Comparison of ENCODE assay signal across 1 cellular context in the genomic region with DNA sequence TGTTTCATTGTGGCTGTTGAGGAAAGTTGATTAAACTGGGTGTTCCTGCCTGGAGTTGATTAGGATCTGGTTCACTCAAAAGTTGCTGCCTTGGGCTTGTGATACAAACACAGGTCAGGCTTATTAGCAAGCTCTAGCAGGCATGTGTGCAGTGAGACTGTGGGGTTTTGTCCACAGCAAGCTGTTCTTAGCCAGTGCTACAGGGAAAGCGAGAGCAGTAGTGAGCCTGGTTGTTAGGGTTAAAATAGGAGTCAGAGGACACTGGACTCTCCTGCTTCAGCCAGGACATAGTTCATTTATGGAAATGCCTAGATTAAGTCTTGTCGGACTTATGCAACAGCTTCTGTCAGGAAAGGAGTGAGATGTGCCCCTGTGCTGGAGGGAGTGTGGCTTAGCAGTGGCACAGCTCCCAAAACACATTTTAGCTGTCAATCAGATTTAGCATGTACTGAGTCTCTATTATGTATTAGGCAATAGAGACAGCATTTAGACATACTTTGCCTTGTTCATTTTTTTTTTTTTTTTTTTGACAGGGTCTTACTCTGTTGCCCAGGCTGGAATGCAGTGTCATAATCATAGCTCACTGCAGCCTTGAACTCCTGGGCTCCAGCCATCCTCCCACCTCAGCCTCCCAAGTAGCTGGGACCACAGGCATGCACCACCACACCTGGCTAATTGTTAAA.
TF ChIP-seq lines count a peak whose summit lies in the region.

No MANE protein-coding gene starts in this region.

TF ChIP-seq in HepG2, 621 proteins besides CTCF, POLR2A, EP300 and RAD21 (continued from another document and continues in another):
- TF ChIP-seq, protein P1, sequence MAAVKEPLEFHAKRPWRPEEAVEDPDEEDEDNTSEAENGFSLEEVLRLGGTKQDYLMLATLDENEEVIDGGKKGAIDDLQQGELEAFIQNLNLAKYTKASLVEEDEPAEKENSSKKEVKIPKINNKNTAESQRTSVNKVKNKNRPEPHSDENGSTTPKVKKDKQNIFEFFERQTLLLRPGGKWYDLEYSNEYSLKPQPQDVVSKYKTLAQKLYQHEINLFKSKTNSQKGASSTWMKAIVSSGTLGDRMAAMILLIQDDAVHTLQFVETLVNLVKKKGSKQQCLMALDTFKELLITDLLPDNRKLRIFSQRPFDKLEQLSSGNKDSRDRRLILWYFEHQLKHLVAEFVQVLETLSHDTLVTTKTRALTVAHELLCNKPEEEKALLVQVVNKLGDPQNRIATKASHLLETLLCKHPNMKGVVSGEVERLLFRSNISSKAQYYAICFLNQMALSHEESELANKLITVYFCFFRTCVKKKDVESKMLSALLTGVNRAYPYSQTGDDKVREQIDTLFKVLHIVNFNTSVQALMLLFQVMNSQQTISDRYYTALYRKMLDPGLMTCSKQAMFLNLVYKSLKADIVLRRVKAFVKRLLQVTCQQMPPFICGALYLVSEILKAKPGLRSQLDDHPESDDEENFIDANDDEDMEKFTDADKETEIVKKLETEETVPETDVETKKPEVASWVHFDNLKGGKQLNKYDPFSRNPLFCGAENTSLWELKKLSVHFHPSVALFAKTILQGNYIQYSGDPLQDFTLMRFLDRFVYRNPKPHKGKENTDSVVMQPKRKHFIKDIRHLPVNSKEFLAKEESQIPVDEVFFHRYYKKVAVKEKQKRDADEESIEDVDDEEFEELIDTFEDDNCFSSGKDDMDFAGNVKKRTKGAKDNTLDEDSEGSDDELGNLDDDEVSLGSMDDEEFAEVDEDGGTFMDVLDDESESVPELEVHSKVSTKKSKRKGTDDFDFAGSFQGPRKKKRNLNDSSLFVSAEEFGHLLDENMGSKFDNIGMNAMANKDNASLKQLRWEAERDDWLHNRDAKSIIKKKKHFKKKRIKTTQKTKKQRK (IDR thresholded peaks at IDR 0.05; ENCODE audit: low read length) = no peak
- TF ChIP-seq MTA1 (CRISPR knock-in tag; IDR thresholded peaks at IDR 0.05; ENCODE audit: borderline replicate concordance) (no peak), ADNP (CRISPR knock-in tag; IDR thresholded peaks at IDR 0.05) (no peak), SNRNP70 (IDR thresholded peaks at IDR 0.05; ENCODE audit: low read depth, low read length) (no peak), ZBTB7B (CRISPR knock-in tag; IDR thresholded peaks at IDR 0.05) (no peak), ZNF318 (CRISPR knock-in tag; IDR thresholded peaks at IDR 0.05) (no peak), HOMEZ (CRISPR knock-in tag; IDR thresholded peaks at IDR 0.05; ENCODE audit: low read depth) (peak; percentile 27; the same call in 1 of the 2 replicates), ZNF180 (CRISPR knock-in tag; IDR thresholded peaks at IDR 0.05; ENCODE audit: borderline replicate concordance, low read depth) (no peak), MIXL1 (CRISPR knock-in tag; IDR thresholded peaks at IDR 0.05) (peak; percentile 47; the same call in 1 of the 2 replicates), ZNF263 (CRISPR knock-in tag; IDR thresholded peaks at IDR 0.05) (peak; percentile 74), ZNF607 (CRISPR knock-in tag; IDR thresholded peaks at IDR 0.05; ENCODE audit: borderline replicate concordance) (no peak), ZBTB43 (CRISPR knock-in tag; conservative IDR thresholded peaks at IDR 0.05) (no peak), ZNF777 (CRISPR knock-in tag; IDR thresholded peaks at IDR 0.05) (no peak), CBX1 (IDR thresholded peaks at IDR 0.05; ENCODE audit: low read depth) (no peak), ZNF260 (CRISPR knock-in tag; IDR thresholded peaks at IDR 0.05; ENCODE audit: borderline replicate concordance, low read depth) (no peak), KLF9 (CRISPR knock-in tag; IDR thresholded peaks at IDR 0.05; ENCODE audit: low read depth) (no peak), ZNF678 (CRISPR knock-in tag; IDR thresholded peaks at IDR 0.05) (no peak), JUN (CRISPR knock-in tag; IDR thresholded peaks at IDR 0.05) (no peak), CERS6 (CRISPR knock-in tag; IDR thresholded peaks at IDR 0.05) (no peak), CREB3 (CRISPR knock-in tag; IDR thresholded peaks at IDR 0.05) (no peak), KDM5B (CRISPR knock-in tag; IDR thresholded peaks at IDR 0.05; ENCODE audit: borderline replicate concordance) (no peak), KMT2A (CRISPR knock-in tag; IDR thresholded peaks at IDR 0.05) (0 out of 2 replicates have a peak, but pooled peaks have one; percentile 22), ESRRA (CRISPR knock-in tag; IDR thresholded peaks at IDR 0.05; ENCODE audit: low read depth) (no peak), HHEX (CRISPR knock-in tag; IDR thresholded peaks at IDR 0.05) (no peak), ZNF468 (CRISPR knock-in tag; IDR thresholded peaks at IDR 0.05) (no peak)
- TF ChIP-seq, protein P2, sequence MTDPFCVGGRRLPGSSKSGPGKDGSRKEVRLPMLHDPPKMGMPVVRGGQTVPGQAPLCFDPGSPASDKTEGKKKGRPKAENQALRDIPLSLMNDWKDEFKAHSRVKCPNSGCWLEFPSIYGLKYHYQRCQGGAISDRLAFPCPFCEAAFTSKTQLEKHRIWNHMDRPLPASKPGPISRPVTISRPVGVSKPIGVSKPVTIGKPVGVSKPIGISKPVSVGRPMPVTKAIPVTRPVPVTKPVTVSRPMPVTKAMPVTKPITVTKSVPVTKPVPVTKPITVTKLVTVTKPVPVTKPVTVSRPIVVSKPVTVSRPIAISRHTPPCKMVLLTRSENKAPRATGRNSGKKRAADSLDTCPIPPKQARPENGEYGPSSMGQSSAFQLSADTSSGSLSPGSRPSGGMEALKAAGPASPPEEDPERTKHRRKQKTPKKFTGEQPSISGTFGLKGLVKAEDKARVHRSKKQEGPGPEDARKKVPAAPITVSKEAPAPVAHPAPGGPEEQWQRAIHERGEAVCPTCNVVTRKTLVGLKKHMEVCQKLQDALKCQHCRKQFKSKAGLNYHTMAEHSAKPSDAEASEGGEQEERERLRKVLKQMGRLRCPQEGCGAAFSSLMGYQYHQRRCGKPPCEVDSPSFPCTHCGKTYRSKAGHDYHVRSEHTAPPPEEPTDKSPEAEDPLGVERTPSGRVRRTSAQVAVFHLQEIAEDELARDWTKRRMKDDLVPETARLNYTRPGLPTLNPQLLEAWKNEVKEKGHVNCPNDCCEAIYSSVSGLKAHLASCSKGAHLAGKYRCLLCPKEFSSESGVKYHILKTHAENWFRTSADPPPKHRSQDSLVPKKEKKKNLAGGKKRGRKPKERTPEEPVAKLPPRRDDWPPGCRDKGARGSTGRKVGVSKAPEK (CRISPR knock-in tag; IDR thresholded peaks at IDR 0.05; ENCODE audit: borderline replicate concordance) = no peak
- TF ChIP-seq, protein P3, sequence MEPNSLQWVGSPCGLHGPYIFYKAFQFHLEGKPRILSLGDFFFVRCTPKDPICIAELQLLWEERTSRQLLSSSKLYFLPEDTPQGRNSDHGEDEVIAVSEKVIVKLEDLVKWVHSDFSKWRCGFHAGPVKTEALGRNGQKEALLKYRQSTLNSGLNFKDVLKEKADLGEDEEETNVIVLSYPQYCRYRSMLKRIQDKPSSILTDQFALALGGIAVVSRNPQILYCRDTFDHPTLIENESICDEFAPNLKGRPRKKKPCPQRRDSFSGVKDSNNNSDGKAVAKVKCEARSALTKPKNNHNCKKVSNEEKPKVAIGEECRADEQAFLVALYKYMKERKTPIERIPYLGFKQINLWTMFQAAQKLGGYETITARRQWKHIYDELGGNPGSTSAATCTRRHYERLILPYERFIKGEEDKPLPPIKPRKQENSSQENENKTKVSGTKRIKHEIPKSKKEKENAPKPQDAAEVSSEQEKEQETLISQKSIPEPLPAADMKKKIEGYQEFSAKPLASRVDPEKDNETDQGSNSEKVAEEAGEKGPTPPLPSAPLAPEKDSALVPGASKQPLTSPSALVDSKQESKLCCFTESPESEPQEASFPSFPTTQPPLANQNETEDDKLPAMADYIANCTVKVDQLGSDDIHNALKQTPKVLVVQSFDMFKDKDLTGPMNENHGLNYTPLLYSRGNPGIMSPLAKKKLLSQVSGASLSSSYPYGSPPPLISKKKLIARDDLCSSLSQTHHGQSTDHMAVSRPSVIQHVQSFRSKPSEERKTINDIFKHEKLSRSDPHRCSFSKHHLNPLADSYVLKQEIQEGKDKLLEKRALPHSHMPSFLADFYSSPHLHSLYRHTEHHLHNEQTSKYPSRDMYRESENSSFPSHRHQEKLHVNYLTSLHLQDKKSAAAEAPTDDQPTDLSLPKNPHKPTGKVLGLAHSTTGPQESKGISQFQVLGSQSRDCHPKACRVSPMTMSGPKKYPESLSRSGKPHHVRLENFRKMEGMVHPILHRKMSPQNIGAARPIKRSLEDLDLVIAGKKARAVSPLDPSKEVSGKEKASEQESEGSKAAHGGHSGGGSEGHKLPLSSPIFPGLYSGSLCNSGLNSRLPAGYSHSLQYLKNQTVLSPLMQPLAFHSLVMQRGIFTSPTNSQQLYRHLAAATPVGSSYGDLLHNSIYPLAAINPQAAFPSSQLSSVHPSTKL (CRISPR knock-in tag; IDR thresholded peaks at IDR 0.05) = no peak
